10 cellular contexts compared by ENCODE assay signal in the genomic region with DNA sequence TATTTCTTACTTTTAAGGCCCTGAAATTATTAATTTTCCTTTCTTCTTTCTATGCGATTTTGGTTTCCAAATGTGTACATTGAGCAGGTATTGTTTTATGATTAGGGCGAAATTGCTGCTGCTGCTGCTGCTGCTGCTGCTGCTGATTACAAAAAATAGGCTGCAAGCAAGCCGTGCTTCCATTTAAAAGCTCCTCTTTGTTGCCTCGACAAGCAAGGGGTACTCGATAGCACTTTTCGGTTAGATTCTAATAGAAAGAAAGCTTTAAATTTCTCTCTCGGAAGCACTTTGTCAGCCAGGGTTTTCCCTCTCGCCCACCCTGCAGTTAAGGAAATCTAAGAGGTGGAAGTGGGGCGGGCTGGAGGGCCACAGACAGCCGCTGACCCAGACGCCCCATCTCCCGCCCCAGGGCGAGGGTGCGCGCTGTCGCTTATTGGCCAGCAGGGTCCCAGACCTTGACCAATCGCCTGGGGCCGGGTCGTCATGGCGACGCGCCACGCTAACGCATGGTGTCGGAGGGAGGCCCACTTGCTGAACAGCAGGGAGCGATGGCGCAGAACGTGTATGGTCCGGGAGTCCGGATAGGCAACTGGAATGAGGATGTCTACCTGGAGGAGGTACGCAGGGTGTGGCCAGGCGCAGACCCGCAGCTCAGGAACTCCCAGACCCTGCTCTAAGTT. TPM values are rescaled to one million over a fixed set of nuclear protein-coding genes. Genes with fewer than 3 reads are reported as not detected.
DNase-seq lines count a peak whose midpoint lies in the region; TF ChIP-seq lines count a peak whose summit lies in the region.
"Had no signal": no experiment of that assay in that cellular context is flagged by ENCODE, and none has a peak within 500 bp of the region (broad histone marks: within the 10 kb centered on the region; RNA-seq: fewer than 3 reads in every experiment).

A gene with protein sequence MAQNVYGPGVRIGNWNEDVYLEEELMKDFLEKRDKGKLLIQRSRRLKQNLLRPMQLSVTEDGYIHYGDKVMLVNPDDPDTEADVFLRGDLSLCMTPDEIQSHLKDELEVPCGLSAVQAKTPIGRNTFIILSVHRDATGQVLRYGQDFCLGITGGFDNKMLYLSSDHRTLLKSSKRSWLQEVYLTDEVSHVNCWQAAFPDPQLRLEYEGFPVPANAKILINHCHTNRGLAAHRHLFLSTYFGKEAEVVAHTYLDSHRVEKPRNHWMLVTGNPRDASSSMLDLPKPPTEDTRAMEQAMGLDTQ (plus strand): TSS at position 489 of the 680 bp plus-strand sequence. CDS start 60 bp downstream, at position 549.

- H3K36me3 ChIP-seq in smooth muscle cell (ENCODE audit: low read depth): no peaks in the 10 kb centered on the region

- no peak within 1 kb of the TSS for H3K27ac ChIP-seq in smooth muscle cell (ENCODE audit: low read depth)

- no peaks in the 10 kb centered on the region for H3K79me2 ChIP-seq in smooth muscle cell (ENCODE audit: low read depth)

- peaks cover 5% of the 10 kb centered on the region for H3K4me1 ChIP-seq in smooth muscle cell (ENCODE audit: low read depth)
- H3K4me1 ChIP-seq: Caco-2 had no signal

- DNase-seq in activated gamma-delta T cell treated with Interleukin-2 at 50 U/mL for 16 hours (peak; percentile 14), activated gamma-delta T cell (lab: John Stamatoyannopoulos, UW) (no peak), RPMI7951 (ENCODE audit: low read depth) (peak; percentile 86), cerebellum (ENCODE audit: low spot score) (peak; percentile 91), islet precursor cell (peak; percentile 97), smooth muscle cell (lab: John Stamatoyannopoulos, UW; ENCODE audit: unreplicated experiment) (peak; percentile 21), NAMALWA (ENCODE audit: low spot score) (no peak), SIG-M5 treated with dmso at 0.1 percent for 504 hours (lab: John Stamatoyannopoulos, UW; ENCODE audit: unreplicated experiment) (no peak)

- no peaks in the 10 kb centered on the region for H4K20me1 ChIP-seq in smooth muscle cell (ENCODE audit: low read depth)

- H3K4me2 ChIP-seq in smooth muscle cell: peak within 1 kb of the TSS; percentile 82

- WGBS in smooth muscle cell (ENCODE audit: low lambda C conversion rate): 2% methylated on average over 28 of the region's 33 CpGs

- TF ChIP-seq CTCF in smooth muscle cell (IDR thresholded peaks at IDR 0.05; ENCODE audit: borderline replicate concordance, insufficient read depth, poor library complexity, severe bottlenecking): no peak

- peaks cover 48% of the 10 kb centered on the region for H3K27me3 ChIP-seq in smooth muscle cell (ENCODE audit: low read depth)

- H2AFZ ChIP-seq in smooth muscle cell (ENCODE audit: low read depth): peak within 1 kb of the TSS; percentile 91

- H3K9ac ChIP-seq in smooth muscle cell (ENCODE audit: low read depth): no peak within 1 kb of the TSS

- H3F3A ChIP-seq in smooth muscle cell (ENCODE audit: low read depth): no peaks in the 10 kb centered on the region

- peak within 1 kb of the TSS; percentile 47 for H3K4me3 ChIP-seq in smooth muscle cell

- no peaks in the 10 kb centered on the region for H3K9me3 ChIP-seq in smooth muscle cell (replicated peaks; ENCODE audit: low read depth)
- H3K9me3 ChIP-seq: Caco-2 had no signal

RNA-seq across cellular contexts. Expression of the gene that starts here (rescaled TPM):
- total RNA-seq in RPMI7951 (2014; rRNA removed; shearing (Covaris generic)): 0.36 and 0.59 TPM in 2 replicates
- 2.6 TPM for total RNA-seq in cerebellum
- 0.94 and 0.99 TPM in 2 replicates for total RNA-seq in smooth muscle cell
- polyA plus RNA-seq in smooth muscle cell: not detected in 2 replicates
- total RNA-seq: activated CD8-positive, alpha-beta memory T cell treated with anti-CD3 and anti-CD28 coated beads for 36 hours; Caco-2 had no signal

Comparison
In these comparisons a context has a peak if more than half of its experiments do, and no peak if none do; other contexts are left out.
1. DNase-seq: peak in activated gamma-delta T cell treated with Interleukin-2 at 50 U/mL for 16 hours (single experiment), cerebellum (single experiment) and islet precursor cell (single experiment); none in activated gamma-delta T cell (single experiment), NAMALWA (single experiment) and SIG-M5 treated with dmso at 0.1 percent for 504 hours (single experiment).
2. Peak in DNase-seq in RPMI7951; RNA of the gene not detected or under 1 TPM.
3. Peak in DNase-seq, H3K4me3 ChIP-seq and H3K4me2 ChIP-seq in smooth muscle cell; RNA of the gene not detected or under 1 TPM.